18 cellular contexts compared by ENCODE assay signal in genomic region chr4:128244379-128244778, GRCh38. TPM values are rescaled to one million over a fixed set of nuclear protein-coding genes. Genes with fewer than 3 reads are reported as not detected.
DNase-seq lines count a peak whose midpoint lies in the region; ATAC-seq, FAIRE-seq and TF ChIP-seq lines count a peak whose summit lies in the region.
"Had no signal": no experiment of that assay in that cellular context is flagged by ENCODE, and none has a peak within 500 bp of the region (broad histone marks: within the 10 kb centered on the region; RNA-seq: fewer than 3 reads in every experiment).

No MANE protein-coding gene starts in this region.

- H4K91ac ChIP-seq in IMR-90 (ENCODE audit: insufficient read depth, low read depth, low read length) = peak overlapping the region; percentile 4

- 0 out of 2 replicates have a peak overlapping the region, but pooled peaks have one; percentile 1 for H2BK20ac ChIP-seq in IMR-90 (ENCODE audit: low read depth, low read length)

- intact Hi-C loops in IMR-90 (cut with micrococcal nuclease) = no loop called here
- intact Hi-C loops in K562 (cut with micrococcal nuclease) = no loop called here

- DNase-seq in EL (peak; percentile 59), IMR-90 (peak; percentile 75), K562 (ENCODE audit: extremely low read depth in 1 of 4, low spot score in 3 of 4) (no peak), iris pigment epithelial cell (ENCODE audit: low read depth) (peak; percentile 70), SHP77 (lab: John Stamatoyannopoulos, UW) (no peak), NCI-H82 treated with DMSO at 0.1 percent for 48 hours (lab: John Stamatoyannopoulos, UW; ENCODE audit: unreplicated experiment) (no peak), hepatocyte (ENCODE audit: low spot score) (no peak), GM20000 (ENCODE audit: low spot score) (no peak)
- DNase-seq: ACHN; CD8-positive, alpha-beta T cell; DND-41; H9; NCI-H146; NCI-H2227 treated with DMSO at 0.1 percent for 48 hours; NCI-H526 treated with DMSO at 0.1 percent for 48 hours; NK-92 treated with Interleukin-12 subunit alpha and Interleukin-12 subunit beta, amount 100 ng/mL, for 24 hours; OCI-M1 had no signal

- TF ChIP-seq CTCF in IMR-90 (conservative IDR thresholded peaks at IDR 0.05; ENCODE audit: low read depth, low read length) (no peak), K562 (IDR thresholded peaks at IDR 0.05 in 2 of 3, conservative IDR thresholded peaks at IDR 0.05 in 1 of 3; ENCODE audit: insufficient read depth in 2 of 3, low read depth in 1 of 3, low read length in 3 of 3) (no peak), hepatocyte (IDR thresholded peaks at IDR 0.05; ENCODE audit: poor library complexity) (no peak), GM20000 (IDR thresholded peaks at IDR 0.05; ENCODE audit: extremely low read depth, missing control alignments) (no peak)

- H3K36me3 ChIP-seq in IMR-90 (ENCODE audit: control insufficient read depth, insufficient read depth, low read length) (no peaks in the 10 kb centered on the region), K562 (ENCODE audit: control insufficient read depth, insufficient read depth, low read length) (no peaks in the 10 kb centered on the region), hepatocyte (replicated peaks; ENCODE audit: insufficient read depth, low read depth) (no peaks in the 10 kb centered on the region)

- no peak overlapping the region for H3K14ac ChIP-seq in IMR-90 (replicated peaks; ENCODE audit: low read depth, low read length)

- POLR2A ChIA-PET in IMR-90 (lab: Charles Lee; ENCODE audit: unreplicated experiment) (no interaction called here), K562 (lab: Yijun Ruan, JAX) (no interaction called here)

- H3K4me1 ChIP-seq in IMR-90 (ENCODE audit: control insufficient read depth, insufficient read depth, low read length) (peaks cover 19% of the 10 kb centered on the region), K562 (replicated peaks in 1 of 2; ENCODE audit: control insufficient read depth in 2 of 2, insufficient read depth in 2 of 2, low read length in 2 of 2) (no peaks in the 10 kb centered on the region; a peak in 1 of 5 replicates), hepatocyte (ENCODE audit: insufficient read depth) (no peaks in the 10 kb centered on the region)

- H3K4me3 ChIP-seq in IMR-90 (ENCODE audit: insufficient read depth, low read depth, low read length) (no peak overlapping the region), K562 (no peak overlapping the region), hepatocyte (no peak overlapping the region)
- H3K4me3 ChIP-seq: SK-N-MC had no signal

- H3K18ac ChIP-seq in IMR-90 (ENCODE audit: low read depth, low read length) = peak overlapping the region; percentile 31; the same call in 1 of the 2 replicates

- H3K4ac ChIP-seq in IMR-90 (ENCODE audit: low read depth, low read length) = peak overlapping the region; percentile 57

- H3K4me2 ChIP-seq in IMR-90 (ENCODE audit: low read depth, low read length) = no peak overlapping the region
- H3K4me2 ChIP-seq in K562 (ENCODE audit: insufficient read depth, low read length) = no peak overlapping the region
- H3K4me2 ChIP-seq in hepatocyte = no peak overlapping the region

- H2BK5ac ChIP-seq in IMR-90 (ENCODE audit: low read depth, low read length, poor library complexity, severe bottlenecking) = peak overlapping the region; percentile 66

- H3K27ac ChIP-seq in IMR-90 (ENCODE audit: insufficient read depth, low read length) = no peak overlapping the region
- no peak overlapping the region for H3K27ac ChIP-seq in K562 (ENCODE audit: extremely low read depth, low read depth, low read length)
- H3K27ac ChIP-seq in hepatocyte = no peak overlapping the region
- H3K27ac ChIP-seq: SK-N-MC had no signal

- H2AK5ac ChIP-seq in IMR-90 (ENCODE audit: low read depth, low read length) = peak overlapping the region; percentile 88

- no peak overlapping the region for H3K56ac ChIP-seq in IMR-90 (ENCODE audit: extremely low read depth, insufficient read depth, low read length)

- peak overlapping the region; percentile 67 for H2AFZ ChIP-seq in IMR-90 (replicated peaks; ENCODE audit: low read length, poor library complexity)
- no peak overlapping the region for H2AFZ ChIP-seq in K562 (ENCODE audit: low read depth, low read length)
- no peak overlapping the region for H2AFZ ChIP-seq in hepatocyte

- CTCF ChIA-PET in IMR-90 (lab: Yijun Ruan, JAX) (interaction anchor here (0.7 to 1.5 kb wide), 3 partner anchors 19 to 41 kb away, joined by 3 to 5 read pairs (median 3); no protein-coding TSS in a partner anchor), K562 (lab: Yijun Ruan, JAX; ENCODE audit: low intra/inter-chr PET ratio) (no interaction called here)

- no peak overlapping the region for H3K23ac ChIP-seq in IMR-90 (ENCODE audit: low read depth, low read length)

- BruUV-seq in IMR-90 (replicated peaks; lab: Mats Ljungman, UMichigan) = no TSS peak
- BruUV-seq in K562 (replicated peaks; lab: Mats Ljungman, UMichigan) = no TSS peak

- TF ChIP-seq EP300 in K562 (IDR thresholded peaks at IDR 0.05; ENCODE audit: low read length) = no peak

- no peak for TF ChIP-seq RAD21 in IMR-90 (IDR thresholded peaks at IDR 0.05; ENCODE audit: low read length)
- no peak for TF ChIP-seq RAD21 in K562 (CRISPR knock-in tag; conservative IDR thresholded peaks at IDR 0.05 in 1 of 2, IDR thresholded peaks at IDR 0.05 in 1 of 2)

- peaks cover 9% of the 10 kb centered on the region for H3K9me3 ChIP-seq in IMR-90 (ENCODE audit: control insufficient read depth, insufficient read depth, low read length)
- no peaks in the 10 kb centered on the region; the same call in 1 of the 2 replicates for H3K9me3 ChIP-seq in K562 (replicated peaks; ENCODE audit: control insufficient read depth, insufficient read depth, low read depth, low read length)
- peaks cover 3% of the 10 kb centered on the region for H3K9me3 ChIP-seq in hepatocyte (ENCODE audit: low read depth)

- no peak overlapping the region for H3K9ac ChIP-seq in IMR-90 (ENCODE audit: low read depth, low read length)
- H3K9ac ChIP-seq in K562 (ENCODE audit: insufficient read depth in 1 of 2, low read depth in 2 of 2, low read length in 2 of 2) = no peak overlapping the region

- peak; percentile 54 for ATAC-seq in IMR-90 (ENCODE audit: low read depth)
- peak; percentile 54 for ATAC-seq in K562
- ATAC-seq: CD8-positive, alpha-beta T cell had no signal

- in situ Hi-C loops in IMR-90 (cut with MboI; ENCODE audit: low sequenced_read_pairs) (no loop called here), K562 (cut with MboI) (no loop called here)

- H4K8ac ChIP-seq in IMR-90 (ENCODE audit: low read depth in 2 of 2, low read length in 2 of 2) = peak overlapping the region; percentile 23 to 41; a peak in 2 of 4 replicates

- peak overlapping the region; percentile 66; the same call in 1 of the 2 replicates for H2BK120ac ChIP-seq in IMR-90 (ENCODE audit: low read depth, low read length)

- peaks cover 19% of the 10 kb centered on the region for H3K9me1 ChIP-seq in IMR-90 (ENCODE audit: insufficient read depth, low read length)
- H3K9me1 ChIP-seq in K562 (ENCODE audit: control insufficient read depth, insufficient read depth, low read length) = no peaks in the 10 kb centered on the region

- dilution Hi-C loops in IMR-90 (cut with HindIII; ENCODE audit: low sequenced_read_pairs, unreplicated experiment) = no loop called here

- TF ChIP-seq POLR2A in IMR-90 (IDR thresholded peaks at IDR 0.05; ENCODE audit: low read depth, low read length) (no peak), K562 (conservative IDR thresholded peaks at IDR 0.05) (no peak)

- H3K79me2 ChIP-seq in K562 (ENCODE audit: control insufficient read depth, insufficient read depth, low read length) = no peaks in the 10 kb centered on the region
- H3K79me2 ChIP-seq in hepatocyte = no peaks in the 10 kb centered on the region

- peak overlapping the region; percentile 88; the same call in 2 of the 3 replicates for H2BK15ac ChIP-seq in IMR-90 (ENCODE audit: low read depth, low read length)

- H3K9me2 ChIP-seq in hepatocyte (replicated peaks; ENCODE audit: insufficient read depth) = no peaks in the 10 kb centered on the region

- H4K20me1 ChIP-seq in IMR-90 (ENCODE audit: insufficient read depth, low read length) = no peaks in the 10 kb centered on the region
- no peaks in the 10 kb centered on the region for H4K20me1 ChIP-seq in K562 (replicated peaks; ENCODE audit: control insufficient read depth, insufficient read depth, low read length)
- H4K20me1 ChIP-seq in hepatocyte (ENCODE audit: insufficient read depth, poor library complexity, severe bottlenecking) = no peaks in the 10 kb centered on the region

- no peaks in the 10 kb centered on the region for H3K79me1 ChIP-seq in IMR-90 (ENCODE audit: low read depth in 1 of 2, low read length in 2 of 2)

- no CpG with 5 or more reads among the region's 2 CpGs for WGBS in IMR-90 (ENCODE audit: extremely low coverage in 2 of 2, insufficient read length in 1 of 2), 2 experiments
- WGBS in K562 (ENCODE audit: insufficient coverage, low coverage, missing lambda C conversion rate) = 13% methylated on average over 2 of the region's 2 CpGs
- 96% methylated on average over 2 of the region's 2 CpGs for WGBS in hepatocyte (ENCODE audit: low lambda C conversion rate, missing lambda C conversion rate)

- FAIRE-seq in K562 (lab: Jason Lieb, UNC) = no peak

- H4K5ac ChIP-seq in IMR-90 (ENCODE audit: low read depth, low read length) = peak overlapping the region; percentile 43; the same call in 1 of the 2 replicates

- no peaks in the 10 kb centered on the region for H3K27me3 ChIP-seq in IMR-90 (ENCODE audit: control insufficient read depth, insufficient read depth, low read length)
- H3K27me3 ChIP-seq in K562 (ENCODE audit: control insufficient read depth in 2 of 2, insufficient read depth in 2 of 2, low read length in 2 of 2) = no peaks in the 10 kb centered on the region; a peak in 1 of 5 replicates
- no peaks in the 10 kb centered on the region for H3K27me3 ChIP-seq in hepatocyte

- H2AK9ac ChIP-seq in IMR-90 (replicated peaks; ENCODE audit: low read depth, low read length, poor library complexity) = no peak overlapping the region

RNA-seq across cellular contexts. Expression of gene PGRMC2, which starts 43.2 kb away (rescaled TPM):
- total RNA-seq in IMR-90 (2012; rRNA removed) = 13.4 and 24.4 TPM in 2 replicates
- 21.9 and 40.7 TPM in 2 replicates for polyA plus RNA-seq in IMR-90 (2012; rRNA removed)
- polyA plus RNA-seq in IMR-90 (2012; cell fraction: cytosol; rRNA removed) = 8.0 and 8.9 TPM in 2 replicates
- 2.2 and 19.3 TPM in 2 replicates for polyA plus RNA-seq in IMR-90 (2012; cell fraction: nucleus; rRNA removed; ENCODE audit: low replicate concordance)
- 14.0 and 45.2 TPM in 2 replicates for total RNA-seq in K562 (2011; cell fraction: chromatin; rRNA removed; ENCODE audit: low replicate concordance)
- total RNA-seq in K562 (2011; cell fraction: nucleolus; rRNA removed) = 14.8 and 16.2 TPM in 2 replicates
- 30.2 and 51.7 TPM in 2 replicates for total RNA-seq in K562 (2011; cell fraction: nucleoplasm; rRNA removed)
- 12.4 and 14.8 TPM in 2 replicates for total RNA-seq in K562 (2014; rRNA removed)
- total RNA-seq in K562 (2014; rRNA removed; fragmentation: Illumina TruSeq; extraction: Trizol) = 27.6 and 32.8 TPM in 2 replicates
- 18.3 and 19.3 TPM in 2 replicates for total RNA-seq in K562 (2015; rRNA removed; fragmentation: Illumina TruSeq; extraction: Trizol)
- 52.4 and 56.2 TPM in 2 replicates for total RNA-seq in K562 (2021)
- 20.4 and 21.8 TPM in 2 replicates for polyA plus RNA-seq in K562 (2011; rRNA removed)
- 2.6 and 6.2 TPM in 2 replicates for polyA plus RNA-seq in K562 (2011; cell fraction: cytosol; rRNA removed)
- 7.7 and 11.3 TPM in 2 replicates for polyA plus RNA-seq in K562 (2011; cell fraction: nucleus; rRNA removed)
- 37.6 and 55.2 TPM in 2 replicates for polyA plus RNA-seq in K562 (2012)
- polyA plus RNA-seq in K562 (2014; fragmentation: Illumina TruSeq; extraction: Trizol) = 72.0 and 81.3 TPM in 2 replicates
- 10 to 100 TPM; 17.1 to 22.7 TPM for polyA plus RNA-seq in K562 (2014; fragmentation: Nextera tagmentation; extraction: Ambion mirVana)
- polyA plus RNA-seq in K562 (2014; rRNA removed) = 31.9 and 34.1 TPM in 2 replicates
- 6.1 and 9.1 TPM in 2 replicates for polyA minus RNA-seq in K562 (2011; rRNA and poly(A)+ RNA removed)
- 8.3 and 8.4 TPM in 2 replicates for polyA minus RNA-seq in K562 (2011; cell fraction: cytosol; rRNA and poly(A)+ RNA removed)
- polyA minus RNA-seq in K562 (2011; cell fraction: nucleus; rRNA and poly(A)+ RNA removed) = 5.3 and 8.4 TPM in 2 replicates
- 58.3 and 65.6 TPM in 2 replicates for total RNA-seq in hepatocyte
- polyA plus RNA-seq in hepatocyte = 69.9 and 84.7 TPM in 2 replicates

Comparison
In these comparisons a context has a peak if more than half of its experiments do, and no peak if none do; other contexts are left out.
1. DNase-seq: peak in EL (single experiment), IMR-90 (single experiment) and iris pigment epithelial cell (single experiment); none in K562 (0 of 4), SHP77 (0 of 2), NCI-H82 treated with DMSO at 0.1 percent for 48 hours (single experiment), hepatocyte (single experiment) and GM20000 (single experiment).